ENCODE assay signal across 16 cellular contexts in the genomic region with DNA sequence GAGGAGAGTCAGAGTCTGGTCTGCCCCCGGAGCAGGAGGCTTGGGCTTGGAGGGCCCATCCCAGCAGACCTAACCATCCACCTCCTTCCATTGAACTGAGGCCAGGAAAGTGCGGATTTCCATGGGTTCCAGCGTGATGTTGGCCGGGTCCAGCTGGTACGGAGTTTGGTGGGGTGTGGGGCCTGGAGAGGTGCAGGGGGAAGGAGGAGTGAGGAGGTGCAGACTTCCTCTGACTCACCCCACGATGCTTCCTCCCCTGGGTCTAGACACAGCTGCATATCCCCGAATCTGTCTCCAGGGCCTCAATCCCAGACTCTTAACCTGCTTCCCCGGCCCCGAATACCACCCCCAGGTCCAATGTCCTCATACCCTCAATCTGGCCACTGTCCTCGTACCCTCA. TPM values are rescaled to one million over a fixed set of nuclear protein-coding genes. Genes with fewer than 3 reads are reported as not detected.
DNase-seq lines count a peak whose midpoint lies in the region; ATAC-seq, FAIRE-seq and TF ChIP-seq lines count a peak whose summit lies in the region.
"Had no signal": no experiment of that assay in that cellular context is flagged by ENCODE, and none has a peak within 500 bp of the region (broad histone marks: within the 10 kb centered on the region; RNA-seq: fewer than 3 reads in every experiment).

No MANE protein-coding gene starts in this region.

- H3K4me3 ChIP-seq in Peyer's patch, result no peak overlapping the region

- TF ChIP-seq CTCF in natural killer cell (IDR thresholded peaks at IDR 0.05) (no peak), RWPE1 (conservative IDR thresholded peaks at IDR 0.05; ENCODE audit: low read depth) (no peak), Peyer's patch (IDR thresholded peaks at IDR 0.05) (no peak)

- FAIRE-seq in frontal cortex (lab: Jason Lieb, UNC), result no peak
- FAIRE-seq: GM12892, RCC 7860 had no signal

- no peaks in the 10 kb centered on the region for H3K9me3 ChIP-seq in Peyer's patch

- H3K27me3 Mint-ChIP-seq in natural killer cell (ENCODE audit: low read depth in 2 of 2), result no peaks in the 10 kb centered on the region
- no peaks in the 10 kb centered on the region for H3K27me3 Mint-ChIP-seq in natural killer cell treated with Interleukin-12 subunit alpha and Interleukin-12 subunit beta and Interleukin-15 and Interleukin-18, amount 100 ng/mL, for 72 hours
- H3K27me3 Mint-ChIP-seq: IgD-negative memory B cell had no signal

- H3K27ac Mint-ChIP-seq in natural killer cell, result peak overlapping the region in 1 of 2 donors; percentile 72
- no peak overlapping the region for H3K27ac Mint-ChIP-seq in natural killer cell treated with Interleukin-12 subunit alpha and Interleukin-12 subunit beta and Interleukin-15 and Interleukin-18, amount 100 ng/mL, for 72 hours

- peaks cover 0 to 7% of the 10 kb centered on the region in 2 donors for H3K4me1 Mint-ChIP-seq in natural killer cell
- peaks cover 0 to 5% of the 10 kb centered on the region in 2 donors for H3K4me1 Mint-ChIP-seq in natural killer cell treated with Interleukin-12 subunit alpha and Interleukin-12 subunit beta and Interleukin-15 and Interleukin-18, amount 100 ng/mL, for 72 hours (ENCODE audit: low read depth in 2 of 2)

- no peaks in the 10 kb centered on the region for H3K9me3 Mint-ChIP-seq in natural killer cell
- H3K9me3 Mint-ChIP-seq in natural killer cell treated with Interleukin-12 subunit alpha and Interleukin-12 subunit beta and Interleukin-15 and Interleukin-18, amount 100 ng/mL, for 72 hours, result no peaks in the 10 kb centered on the region
- H3K9me3 Mint-ChIP-seq: IgD-negative memory B cell had no signal

- TF ChIP-seq POLR2A in Peyer's patch (IDR thresholded peaks at IDR 0.05), result no peak

- H3K36me3 ChIP-seq in Peyer's patch, result peaks cover 0 to 1% (median 0%) of the 10 kb centered on the region in 3 donors

- POLR2A ChIA-PET in RWPE1 (lab: Yijun Ruan, JAX; ENCODE audit: low non-redundant PET), result no interaction called here

- peaks cover 0 to 14% (median 0%) of the 10 kb centered on the region in 4 donors for H3K4me1 ChIP-seq in Peyer's patch

- intact Hi-C loops in natural killer cell (cut with micrococcal nuclease) (no loop called here), head of caudate nucleus (cut with DNase I) (no loop called here)

- peak overlapping the region; percentile 14; the same call in 1 of the 2 replicates for H3K27ac ChIP-seq in RWPE1
- no peak overlapping the region for H3K27ac ChIP-seq in Peyer's patch

- no peak for ATAC-seq in natural killer cell
- no peak for ATAC-seq in natural killer cell treated with Interleukin-12 subunit alpha and Interleukin-12 subunit beta and Interleukin-15 and Interleukin-18, amount 100 ng/mL, for 72 hours

- DNase-seq in natural killer cell, result no peak
- no peak for DNase-seq in natural killer cell treated with Interleukin-12 subunit alpha and Interleukin-12 subunit beta and Interleukin-15 and Interleukin-18, amount 100 ng/mL, for 72 hours (ENCODE audit: low spot score)
- no peak for DNase-seq in RWPE1 (ENCODE audit: low spot score)
- peak; percentile 11 to 16 for DNase-seq in frontal cortex (ENCODE audit: low spot score in 2 of 2)
- no peak for DNase-seq in Peyer's patch
- no peak for DNase-seq in activated CD4-positive, alpha-beta T cell treated with anti-CD3 and anti-CD28 coated beads, Interleukin-2, amount 50 U/mL, for 48 hours
- DNase-seq in head of caudate nucleus, result no peak
- DNase-seq: H9, NCI-H1417 treated with DMSO at 0.1 percent for 48 hours, NCI-H2029 treated with DMSO at 0.1 percent for 48 hours, NCI-H510A, NCI-H82, SHP77 treated with DMSO at 0.1 percent for 48 hours had no signal

- no peaks in the 10 kb centered on the region for H3K36me3 Mint-ChIP-seq in natural killer cell
- H3K36me3 Mint-ChIP-seq in natural killer cell treated with Interleukin-12 subunit alpha and Interleukin-12 subunit beta and Interleukin-15 and Interleukin-18, amount 100 ng/mL, for 72 hours, result no peaks in the 10 kb centered on the region

- CTCF ChIA-PET in RWPE1 (lab: Yijun Ruan, JAX), result interaction anchor here (0.5 kb wide), 1 partner anchor 207 kb away, joined by 5 read pairs; no protein-coding TSS in a partner anchor

- peak overlapping the region; percentile 13 for H3K4me3 Mint-ChIP-seq in natural killer cell
- no peak overlapping the region for H3K4me3 Mint-ChIP-seq in natural killer cell treated with Interleukin-12 subunit alpha and Interleukin-12 subunit beta and Interleukin-15 and Interleukin-18, amount 100 ng/mL, for 72 hours
- H3K4me3 Mint-ChIP-seq: H9, IgD-negative memory B cell had no signal

- H3K27me3 ChIP-seq in Peyer's patch, result no peaks in the 10 kb centered on the region

RNA-seq across cellular contexts. Expression of gene MAN2B1, which starts 20.0 kb away (rescaled TPM):
- 100 to 1,000 TPM; 107 to 118 (median 112) TPM for total RNA-seq in natural killer cell
- total RNA-seq in natural killer cell treated with Interleukin-12 subunit alpha and Interleukin-12 subunit beta and Interleukin-15 and Interleukin-18, amount 100 ng/mL, for 72 hours, result 100 to 1,000 TPM; 135 to 199 TPM
- total RNA-seq in frontal cortex, result 10.6 TPM
- total RNA-seq in Peyer's patch, result 10 to 100 TPM; 51.9 to 84.2 (median 68.0) TPM

RNA-seq across cellular contexts. Expression of gene WDR83, which starts 20.1 kb away (rescaled TPM):
- total RNA-seq in natural killer cell (10 to 100 TPM; 17.0 to 25.8 (median 25.1) TPM), frontal cortex (9.0 TPM), Peyer's patch (10 to 100 TPM in 2 of 4 donors, 1 to 10 TPM in 2; 2.8 to 14.0 (median 9.5) TPM)
- 10 to 100 TPM; 18.6 to 25.1 TPM for total RNA-seq in natural killer cell treated with Interleukin-12 subunit alpha and Interleukin-12 subunit beta and Interleukin-15 and Interleukin-18, amount 100 ng/mL, for 72 hours

RNA-seq across cellular contexts. Expression of gene DHPS, which starts 35.1 kb away (rescaled TPM):
- total RNA-seq in natural killer cell (100 to 1,000 TPM; 143 to 193 (median 145) TPM), frontal cortex (92.9 TPM), Peyer's patch (100 to 1,000 TPM in 3 of 4 donors, 10 to 100 TPM in 1; 76.4 to 215 (median 150) TPM)
- total RNA-seq in natural killer cell treated with Interleukin-12 subunit alpha and Interleukin-12 subunit beta and Interleukin-15 and Interleukin-18, amount 100 ng/mL, for 72 hours, result 100 to 1,000 TPM; 127 to 148 TPM

RNA-seq across cellular contexts. Expression of gene ZNF791, which starts 35.8 kb away (rescaled TPM):
- total RNA-seq in natural killer cell (10 to 100 TPM; 52.6 to 62.0 (median 56.5) TPM), frontal cortex (25.3 TPM), Peyer's patch (10 to 100 TPM; 17.2 to 34.6 (median 29.3) TPM)
- total RNA-seq in natural killer cell treated with Interleukin-12 subunit alpha and Interleukin-12 subunit beta and Interleukin-15 and Interleukin-18, amount 100 ng/mL, for 72 hours, result 10 to 100 TPM; 28.7 to 29.1 TPM

RNA-seq across cellular contexts. Expression of gene ZNF490, which starts 35.9 kb away (rescaled TPM):
- total RNA-seq in natural killer cell (10 to 100 TPM; 12.0 to 21.4 (median 20.9) TPM), frontal cortex (9.4 TPM), Peyer's patch (1 to 10 TPM; 4.1 to 8.4 (median 4.7) TPM)
- total RNA-seq in natural killer cell treated with Interleukin-12 subunit alpha and Interleukin-12 subunit beta and Interleukin-15 and Interleukin-18, amount 100 ng/mL, for 72 hours, result 10 to 100 TPM; 12.5 to 15.6 TPM

Comparison
In these comparisons a context has a peak if more than half of its experiments do, and no peak if none do; other contexts are left out.
1. DNase-seq: peak in frontal cortex (2 of 2); none in natural killer cell (single experiment), natural killer cell treated with Interleukin-12 subunit alpha and Interleukin-12 subunit beta and Interleukin-15 and Interleukin-18, amount 100 ng/mL, for 72 hours (single experiment), RWPE1 (single experiment), Peyer's patch (0 of 3), activated CD4-positive, alpha-beta T cell treated with anti-CD3 and anti-CD28 coated beads, Interleukin-2, amount 50 U/mL, for 48 hours (0 of 2) and head of caudate nucleus (0 of 42).